In the genomic region with DNA sequence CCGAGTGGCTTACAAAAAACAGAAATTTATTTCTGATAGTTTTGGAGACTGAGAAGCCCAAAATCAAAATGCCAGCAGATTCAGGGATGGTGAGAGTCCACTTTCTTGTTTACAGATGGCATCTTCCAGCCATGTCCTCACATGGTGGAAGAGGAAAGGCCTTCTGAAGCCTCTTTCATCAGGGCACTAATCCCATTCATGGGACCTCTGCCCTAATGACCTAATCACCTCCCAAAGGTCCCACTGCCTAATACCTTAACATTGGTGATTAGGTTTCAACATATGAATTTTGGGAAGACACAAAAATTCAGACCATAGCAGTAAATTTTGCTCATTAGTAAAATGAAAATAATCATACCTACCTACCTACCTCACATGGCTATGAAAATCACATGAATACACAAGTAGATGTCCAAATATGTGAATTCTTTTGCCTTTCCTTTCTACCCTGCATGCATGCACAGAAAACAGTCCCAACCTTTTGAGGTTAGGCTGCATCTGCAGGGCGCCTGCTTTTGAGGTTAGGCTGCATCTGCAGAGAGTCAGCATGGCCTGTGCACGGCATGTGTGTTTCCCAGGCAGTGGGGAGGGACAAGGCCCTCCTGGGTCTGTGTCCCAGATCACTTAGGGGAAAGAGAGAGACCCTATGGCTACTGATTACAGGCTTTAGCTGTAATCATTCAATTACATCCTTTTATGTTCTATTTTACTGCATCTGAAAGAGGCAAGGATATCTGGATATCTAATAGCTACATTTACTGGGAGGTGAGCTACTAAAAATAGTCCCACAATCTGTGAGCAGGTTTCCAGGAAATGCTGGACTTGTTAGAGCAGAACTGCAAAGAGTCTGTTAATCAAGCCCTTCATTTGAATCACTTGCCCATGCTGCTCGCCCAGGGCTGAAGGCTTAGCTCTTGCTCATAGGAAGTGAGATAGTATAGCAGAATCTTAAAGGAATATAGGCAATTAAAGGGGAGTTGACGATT, we compare ENCODE assay signal across 11 cellular contexts.
DNase-seq lines count a peak whose midpoint lies in the region; ATAC-seq and TF ChIP-seq lines count a peak whose summit lies in the region.
"Had no signal": no experiment of that assay in that cellular context is flagged by ENCODE, and none has a peak within 500 bp of the region (broad histone marks: within the 10 kb centered on the region; RNA-seq: fewer than 3 reads in every experiment).

No MANE protein-coding gene starts in this region.

- intact Hi-C loops in activated CD4-positive, alpha-beta T cell treated with anti-CD3 and anti-CD28 coated beads, Interleukin-2, amount 10 ng/mL, durations not matched to agents 24 days and 14 days (cut with micrococcal nuclease) = no loop called here

- ATAC-seq in GM18873 (IDR thresholded peaks at IDR 0.05; ENCODE audit: low FRiP score, unreplicated experiment) = no peak

- no peaks in the 10 kb centered on the region for H3K9me3 ChIP-seq in SJCRH30 (replicated peaks)
- H3K9me3 ChIP-seq: BLaER1 had no signal

- no peaks in the 10 kb centered on the region for H3K4me1 Mint-ChIP-seq in activated CD4-positive, alpha-beta T cell treated with anti-CD3 and anti-CD28 coated beads, Interleukin-2, amount 10 ng/mL, durations not matched to agents 24 days and 14 days
- no peaks in the 10 kb centered on the region for H3K4me1 Mint-ChIP-seq in immature natural killer cell

- H3K27me3 ChIP-seq in SJCRH30 = no peaks in the 10 kb centered on the region
- H3K27me3 ChIP-seq: BLaER1 had no signal

- H3K36me3 Mint-ChIP-seq in activated CD4-positive, alpha-beta T cell treated with anti-CD3 and anti-CD28 coated beads, Interleukin-2, amount 10 ng/mL, durations not matched to agents 24 days and 14 days (ENCODE audit: low read depth) = no peaks in the 10 kb centered on the region
- H3K36me3 Mint-ChIP-seq in immature natural killer cell = no peaks in the 10 kb centered on the region

- no peak overlapping the region for H3K4me3 Mint-ChIP-seq in activated CD4-positive, alpha-beta T cell treated with anti-CD3 and anti-CD28 coated beads, Interleukin-2, amount 10 ng/mL, durations not matched to agents 24 days and 14 days
- H3K4me3 Mint-ChIP-seq in immature natural killer cell = no peak overlapping the region

- peak; percentile 73 for DNase-seq in A172 (ENCODE audit: low spot score)
- DNase-seq in HCEC 1CT = peak; percentile 58
- peak in 1 of 2 experiments; percentile 47 for DNase-seq in SJCRH30
- peak; percentile 46 to 58 for DNase-seq in foreskin fibroblast
- DNase-seq in activated CD4-positive, alpha-beta T cell treated with anti-CD3 and anti-CD28 coated beads, Interleukin-2, amount 10 ng/mL, durations not matched to agents 24 days and 14 days = no peak
- no peak for DNase-seq in immature natural killer cell
- no peak for DNase-seq in midbrain (lab: John Stamatoyannopoulos, UW)
- DNase-seq: activated naive CD4-positive, alpha-beta T cell; NK-92 treated with Interleukin-12 subunit alpha and Interleukin-12 subunit beta, amount 100 ng/mL, for 24 hours had no signal

- no peaks in the 10 kb centered on the region for H3K9me3 Mint-ChIP-seq in activated CD4-positive, alpha-beta T cell treated with anti-CD3 and anti-CD28 coated beads, Interleukin-2, amount 10 ng/mL, durations not matched to agents 24 days and 14 days
- peaks cover 0 to 7% (median 4%) of the 10 kb centered on the region in 6 donors for H3K9me3 Mint-ChIP-seq in immature natural killer cell

- H3K27ac Mint-ChIP-seq in activated CD4-positive, alpha-beta T cell treated with anti-CD3 and anti-CD28 coated beads, Interleukin-2, amount 10 ng/mL, durations not matched to agents 24 days and 14 days = no peak overlapping the region
- H3K27ac Mint-ChIP-seq in immature natural killer cell = no peak overlapping the region

- H3K4me3 ChIP-seq in SJCRH30 = no peak overlapping the region
- no peak overlapping the region for H3K4me3 ChIP-seq in foreskin fibroblast (ENCODE audit: low read depth in 1 of 2, low read length in 2 of 2)
- H3K4me3 ChIP-seq: BLaER1 had no signal

- no peaks in the 10 kb centered on the region for H3K36me3 ChIP-seq in SJCRH30
- H3K36me3 ChIP-seq: BLaER1 had no signal

- TF ChIP-seq CTCF in foreskin fibroblast (IDR thresholded peaks at IDR 0.05; ENCODE audit: low read depth, low read length) = no peak

- H3K27ac ChIP-seq in SJCRH30 = peak overlapping the region; percentile 79; the same call in 1 of the 2 replicates
- H3K27ac ChIP-seq: BLaER1 had no signal

- H3K27me3 Mint-ChIP-seq in activated CD4-positive, alpha-beta T cell treated with anti-CD3 and anti-CD28 coated beads, Interleukin-2, amount 10 ng/mL, durations not matched to agents 24 days and 14 days = no peaks in the 10 kb centered on the region
- peaks cover 0 to 1% (median 0%) of the 10 kb centered on the region in 3 donors for H3K27me3 Mint-ChIP-seq in immature natural killer cell (ENCODE audit: low read depth in 3 of 3)

- H3K4me1 ChIP-seq in SJCRH30 = peaks cover 37% of the 10 kb centered on the region

Comparison
In these comparisons a context has a peak if more than half of its experiments do, and no peak if none do; other contexts are left out.
1. DNase-seq: peak in A172 (single experiment), HCEC 1CT (single experiment) and foreskin fibroblast (2 of 2); none in activated CD4-positive, alpha-beta T cell treated with anti-CD3 and anti-CD28 coated beads, Interleukin-2, amount 10 ng/mL, durations not matched to agents 24 days and 14 days (single experiment), immature natural killer cell (0 of 3) and midbrain (single experiment).